In genomic region chr16:11700264-11701029, GRCh38 we compare ENCODE assay signal across 1 cellular context.
A peak's percentile ranks its signal among the peaks of the same experiment; 100 is the strongest.
TF ChIP-seq lines count a peak whose summit lies in the region.

No MANE protein-coding gene starts in this region.

TF ChIP-seq in HepG2, 621 proteins besides CTCF, POLR2A, EP300 and RAD21 (continued from another document and continues in another):
- TF ChIP-seq RNF219 (CRISPR knock-in tag; IDR thresholded peaks at IDR 0.05) (no peak), CBX5 (CRISPR knock-in tag; IDR thresholded peaks at IDR 0.05; ENCODE audit: borderline replicate concordance) (no peak), ZNF282 (IDR thresholded peaks at IDR 0.05; ENCODE audit: partially characterized antibody) (no peak), SMARCC2 (IDR thresholded peaks at IDR 0.05) (no peak), TBL1XR1 (IDR thresholded peaks at IDR 0.05; ENCODE audit: borderline replicate concordance, low read length, partially characterized antibody) (no peak), ZNF564 (CRISPR knock-in tag; IDR thresholded peaks at IDR 0.05) (no peak), TARDBP (CRISPR knock-in tag; IDR thresholded peaks at IDR 0.05) (0 out of 2 replicates have a peak, but pooled peaks have one; percentile 49), RXRA (CRISPR knock-in tag; IDR thresholded peaks at IDR 0.05) (no peak), IKZF1 (IDR thresholded peaks at IDR 0.05) (no peak), ZHX1 (CRISPR knock-in tag; IDR thresholded peaks at IDR 0.05; ENCODE audit: low read depth) (no peak), ZFP37 (CRISPR knock-in tag; IDR thresholded peaks at IDR 0.05; ENCODE audit: borderline replicate concordance) (no peak), POLR2AphosphoS5 (IDR thresholded peaks at IDR 0.05; ENCODE audit: low read depth, low read length) (no peak), MATR3 (CRISPR knock-in tag; IDR thresholded peaks at IDR 0.05) (no peak), ZBTB34 (CRISPR knock-in tag; IDR thresholded peaks at IDR 0.05) (0 out of 2 replicates have a peak, but pooled peaks have one; percentile 35), SOX6 (IDR thresholded peaks at IDR 0.05) (no peak), SOX6 (CRISPR knock-in tag; IDR thresholded peaks at IDR 0.05) (peak; percentile 61), HOXD1 (CRISPR knock-in tag; IDR thresholded peaks at IDR 0.05) (no peak), IRX3 (CRISPR knock-in tag; IDR thresholded peaks at IDR 0.05; ENCODE audit: borderline replicate concordance, low read depth) (no peak), FOXM1 (CRISPR knock-in tag; IDR thresholded peaks at IDR 0.05) (no peak), SRSF4 (IDR thresholded peaks at IDR 0.05; ENCODE audit: low read depth, low read length, poor library complexity, severe bottlenecking) (no peak), ZMAT3 (CRISPR knock-in tag; conservative IDR thresholded peaks at IDR 0.05) (no peak), ZNF773 (CRISPR knock-in tag; IDR thresholded peaks at IDR 0.05; ENCODE audit: borderline replicate concordance) (no peak), AHDC1 (CRISPR knock-in tag; IDR thresholded peaks at IDR 0.05; ENCODE audit: borderline replicate concordance) (0 out of 2 replicates have a peak, but pooled peaks have one; percentile 46), THAP11 (CRISPR knock-in tag; IDR thresholded peaks at IDR 0.05) (peak; percentile 50; the same call in 1 of the 2 replicates), HIC2 (CRISPR knock-in tag; IDR thresholded peaks at IDR 0.05; ENCODE audit: low read depth) (no peak), ATF4 (CRISPR knock-in tag; IDR thresholded peaks at IDR 0.05) (peak in 1 of 2 experiments; percentile 76; a peak in 2 of 4 replicates), HOXA5 (CRISPR knock-in tag; IDR thresholded peaks at IDR 0.05) (peak; percentile 52; the same call in 1 of the 2 replicates), ZNF83 (CRISPR knock-in tag; IDR thresholded peaks at IDR 0.05; ENCODE audit: borderline replicate concordance) (no peak), ISL2 (CRISPR knock-in tag; IDR thresholded peaks at IDR 0.05) (peak; percentile 74), HMGXB3 (CRISPR knock-in tag; IDR thresholded peaks at IDR 0.05; ENCODE audit: borderline replicate concordance) (no peak), BRF2 (CRISPR knock-in tag; IDR thresholded peaks at IDR 0.05) (no peak), NCOA2 (CRISPR knock-in tag; IDR thresholded peaks at IDR 0.05) (peak; percentile 71), BRD4 (CRISPR knock-in tag; IDR thresholded peaks at IDR 0.05) (no peak), PBX2 (CRISPR knock-in tag; IDR thresholded peaks at IDR 0.05) (no peak)
